ENCODE assay signal across 15 cellular contexts in the genomic region with DNA sequence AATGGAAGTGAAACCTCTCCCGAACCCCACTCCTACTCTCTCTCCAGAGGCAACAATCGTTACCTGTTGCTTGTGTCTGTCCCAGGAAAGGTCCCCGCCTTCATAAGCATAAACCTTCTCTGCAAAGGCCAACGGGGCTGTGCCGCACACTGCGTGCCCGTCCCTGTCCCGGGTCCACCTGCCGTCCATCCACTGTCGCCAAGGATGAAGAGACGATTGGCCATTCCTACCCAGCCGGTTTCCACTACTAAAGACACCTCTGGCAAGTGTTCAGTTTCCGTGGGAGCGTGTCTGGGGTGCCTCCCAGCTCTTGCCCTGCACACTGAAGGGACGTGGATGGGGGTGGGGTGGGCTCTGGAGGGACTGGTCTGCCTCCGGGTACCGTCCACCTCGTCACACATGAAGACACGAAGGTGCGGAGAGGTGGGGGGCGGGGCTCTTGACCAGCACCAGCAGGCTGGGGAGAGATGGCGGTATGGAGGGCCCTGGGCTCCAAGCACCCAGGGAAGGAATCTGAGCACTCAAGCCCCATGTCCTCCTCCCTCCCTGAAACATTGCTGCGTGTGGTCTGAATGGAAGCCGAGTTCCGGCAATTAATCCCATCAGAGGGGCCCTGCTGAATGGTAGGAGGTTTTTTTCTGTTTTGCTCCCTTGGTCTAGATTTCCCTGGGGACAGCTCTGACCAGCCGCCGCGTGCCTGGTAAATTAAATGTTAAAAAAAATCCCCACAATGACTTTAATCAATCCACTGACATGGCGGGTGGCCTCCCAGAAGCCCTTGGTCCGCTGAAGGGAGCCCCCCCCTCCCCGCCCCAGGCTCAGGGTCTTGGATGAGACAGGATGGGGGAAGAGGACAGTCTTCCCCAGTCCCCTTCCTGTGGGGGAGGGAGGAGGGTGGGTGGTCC. TPM values are rescaled to one million over a fixed set of nuclear protein-coding genes. Genes with fewer than 3 reads are reported as not detected.
A peak's percentile ranks its signal among the peaks of the same experiment; 100 is the strongest.
DNase-seq lines count a peak whose midpoint lies in the region; ATAC-seq, FAIRE-seq and TF ChIP-seq lines count a peak whose summit lies in the region.
"Had no signal": no experiment of that assay in that cellular context is flagged by ENCODE, and none has a peak within 500 bp of the region (broad histone marks: within the 10 kb centered on the region; RNA-seq: fewer than 3 reads in every experiment).

No MANE protein-coding gene starts in this region.

- H3K4me3 ChIP-seq in A549 (no peak overlapping the region), GM23338 (peak overlapping the region; percentile 66)
- H3K4me3 ChIP-seq: sigmoid colon had no signal

- H3K9me2 ChIP-seq in GM23338 (ENCODE audit: insufficient read depth): no peaks in the 10 kb centered on the region

- no peak for TF ChIP-seq EP300 in A549 (IDR thresholded peaks at IDR 0.05)

- no peak for TF ChIP-seq POLR2A in A549 (IDR thresholded peaks at IDR 0.05; ENCODE audit: low read length)

- CTCF ChIA-PET in A549 (lab: Yijun Ruan, JAX): interaction anchor here (0.5 to 1.9 kb wide), 5 partner anchors 26 to 430 kb away, joined by 3 to 13 read pairs (median 3); no protein-coding TSS in a partner anchor

- H3K9me3 Mint-ChIP-seq in GM23338 (peaks cover 14% of the 10 kb centered on the region), nephron progenitor cell (peaks cover 12% of the 10 kb centered on the region), CD14-positive monocyte (peaks cover 6 to 30% (median 12%) of the 10 kb centered on the region in 7 donors)

- H3K79me2 ChIP-seq in GM23338 (replicated peaks; ENCODE audit: insufficient read depth): peaks cover 3% of the 10 kb centered on the region

- 44% methylated on average over 23 of the region's 31 CpGs for WGBS in A549 (ENCODE audit: missing lambda C conversion rate)

- no peaks in the 10 kb centered on the region for H3F3A ChIP-seq in GM23338 (replicated peaks; ENCODE audit: low read depth)

- no peaks in the 10 kb centered on the region for H3K36me3 ChIP-seq in GM23338 (ENCODE audit: insufficient read depth)
- H3K36me3 ChIP-seq: sigmoid colon had no signal

- H3K27ac Mint-ChIP-seq in GM23338 (no peak overlapping the region), nephron progenitor cell (no peak overlapping the region), CD14-positive monocyte (peak overlapping the region in 1 of 7 donors; percentile 66)

- peaks cover 15% of the 10 kb centered on the region for H3K9me3 ChIP-seq in A549

- peaks cover 26% of the 10 kb centered on the region for H3K27me3 ChIP-seq in GM23338 (ENCODE audit: insufficient read depth)

- H3K4me1 Mint-ChIP-seq in GM23338 (peaks cover 13% of the 10 kb centered on the region; the same call in 2 of the 3 replicates), nephron progenitor cell (peaks cover 12% of the 10 kb centered on the region), CD14-positive monocyte (peaks cover 11% of the 10 kb centered on the region)

- FAIRE-seq in A549 (lab: Jason Lieb, UNC): no peak

- H3K4me3 Mint-ChIP-seq in GM23338 (no peak overlapping the region), nephron progenitor cell (no peak overlapping the region), CD14-positive monocyte (peak overlapping the region in 1 of 2 donors; percentile 82)

- no peaks in the 10 kb centered on the region for H4K20me1 ChIP-seq in GM23338 (replicated peaks; ENCODE audit: insufficient read depth)

- intact Hi-C loops in CD14-positive monocyte (cut with micrococcal nuclease): loop anchor here in 1 of 2 donors (10.0 kb wide), 2 partner anchors 510 to 870 kb away; no protein-coding TSS in a partner anchor

- TF ChIP-seq CTCF in A549 (IDR thresholded peaks at IDR 0.05): no peak
- no peak for TF ChIP-seq CTCF in GM23338 (conservative IDR thresholded peaks at IDR 0.05; ENCODE audit: low read depth in 2 of 2)
- TF ChIP-seq CTCF in nephron progenitor cell (IDR thresholded peaks at IDR 0.05): no peak
- no peak for TF ChIP-seq CTCF in CD14-positive monocyte (IDR thresholded peaks at IDR 0.05)

- POLR2A ChIA-PET in A549 (lab: Yijun Ruan, JAX): no interaction called here

- DNase-seq in A549 (ENCODE audit: low read depth in 1 of 2, low spot score in 1 of 2) (no peak), GM23338 (ENCODE audit: low spot score) (no peak), ecto neural progenitor cell (ENCODE audit: low spot score) (peak; percentile 53), nephron progenitor cell (peak; percentile 14), HK-2 (ENCODE audit: unreplicated experiment) (no peak), cerebellar nuclear complex (lab: John Stamatoyannopoulos, UW) (no peak), CD14-positive monocyte (ENCODE audit: low spot score) (no peak)
- DNase-seq in activated CD8-positive, alpha-beta memory T cell treated with anti-CD3 and anti-CD28 coated beads, Interleukin-2, amount 50 U/mL, for 48 hours: no peak
- DNase-seq: activated CD4-positive, alpha-beta T cell treated with anti-CD3 and anti-CD28 coated beads for 1 hour; activated gamma-delta T cell treated with Interleukin-2 at 50 U/mL for 16 hours; anterior cingulate cortex; NCI-H2029 had no signal

- H3K4me2 ChIP-seq in A549: peak overlapping the region; percentile 98; the same call in 2 of the 3 replicates
- peak overlapping the region; percentile 86 for H3K4me2 ChIP-seq in GM23338

- peaks cover 2% of the 10 kb centered on the region; the same call in 2 of the 3 replicates for H3K36me3 Mint-ChIP-seq in GM23338 (ENCODE audit: low read depth)
- H3K36me3 Mint-ChIP-seq in nephron progenitor cell (ENCODE audit: low read depth): no peaks in the 10 kb centered on the region
- H3K36me3 Mint-ChIP-seq in CD14-positive monocyte: no peaks in the 10 kb centered on the region

- peaks cover 35% of the 10 kb centered on the region for H3K27me3 Mint-ChIP-seq in GM23338 (ENCODE audit: insufficient read depth, low read depth, poor library complexity)
- peaks cover 75% of the 10 kb centered on the region for H3K27me3 Mint-ChIP-seq in nephron progenitor cell (ENCODE audit: low read depth, poor library complexity)
- H3K27me3 Mint-ChIP-seq in CD14-positive monocyte (ENCODE audit: low read depth in 3 of 3): peaks cover 44 to 68% (median 59%) of the 10 kb centered on the region in 3 donors

- ATAC-seq in A549: no peak
- ATAC-seq in GM23338: no peak
- ATAC-seq: HCT116 had no signal

- H3K27ac ChIP-seq in A549: no peak overlapping the region
- H3K27ac ChIP-seq in GM23338 (ENCODE audit: low read depth): no peak overlapping the region
- H3K27ac ChIP-seq: sigmoid colon had no signal

- peak overlapping the region; percentile 83; the same call in 1 of the 2 replicates for H2AFZ ChIP-seq in GM23338

- TF ChIP-seq RAD21 in A549 (conservative IDR thresholded peaks at IDR 0.05 in 1 of 2, IDR thresholded peaks at IDR 0.05 in 1 of 2): no peak

- H3K4me1 ChIP-seq in A549 (peaks cover 25% of the 10 kb centered on the region), GM23338 (ENCODE audit: insufficient read depth) (peaks cover 1% of the 10 kb centered on the region)

TF ChIP-seq in A549, 52 proteins besides CTCF, POLR2A, EP300 and RAD21:
- TF ChIP-seq MAZ (IDR thresholded peaks at IDR 0.05; ENCODE audit: borderline replicate concordance, low read depth, low read length) (no peak), ZSCAN20 (CRISPR knock-in tag; IDR thresholded peaks at IDR 0.05) (no peak), SMC3 (IDR thresholded peaks at IDR 0.05) (no peak)

TF ChIP-seq in GM23338, 12 proteins besides CTCF, POLR2A, EP300 and RAD21 (continues in another document):
- TF ChIP-seq ZNF114 (CRISPR knock-in tag; IDR thresholded peaks at IDR 0.05): no peak
- TF ChIP-seq JUNB (IDR thresholded peaks at IDR 0.05; ENCODE audit: unreplicated experiment): no peak
- no peak for TF ChIP-seq EZH2phosphoT487 (IDR thresholded peaks at IDR 0.05; ENCODE audit: unreplicated experiment)
- TF ChIP-seq ZNF331 (CRISPR knock-in tag; IDR thresholded peaks at IDR 0.05; ENCODE audit: low read depth): no peak
- no peak for TF ChIP-seq NANOG (IDR thresholded peaks at IDR 0.05; ENCODE audit: borderline replicate concordance)
- TF ChIP-seq CREB1 (CRISPR knock-in tag; IDR thresholded peaks at IDR 0.05; ENCODE audit: low read depth): no peak

RNA-seq across cellular contexts. Expression of gene KIF26A, which starts 4.1 kb away (rescaled TPM):
- 0.20 and 0.28 TPM in 2 replicates for polyA plus RNA-seq in A549 (2011; rRNA removed)
- 1.1 and 1.9 TPM in 2 replicates for polyA plus RNA-seq in A549 (2012; cell fraction: cytosol; rRNA removed)
- polyA plus RNA-seq in A549 (2012; cell fraction: nucleus; rRNA removed): 2.4 and 3.7 TPM in 2 replicates
- 1.9 to 2.3 TPM (median 2.1 TPM) in 3 replicates for polyA plus RNA-seq in A549 (2017; fragmentation: RNase III; extraction: RNeasy Plus Mini Kit Qiagen cat#74134 plus additional on column Dnase treatment)
- 0.33 and 0.39 TPM in 2 replicates for polyA minus RNA-seq in A549 (2011; rRNA and poly(A)+ RNA removed)
- total RNA-seq in GM23338 (2014; rRNA removed; shearing (Covaris generic)): 82.9 and 103 TPM in 2 replicates
- polyA plus RNA-seq in GM23338 (2016; fragmentation: Nextera tagmentation; extraction: Ambion mirVana): 5.6 and 6.4 TPM in 2 replicates
- not detected for polyA plus RNA-seq in CD14-positive monocyte

RNA-seq across cellular contexts. Expression of gene ASPG, which starts 48.8 kb away (rescaled TPM):
- polyA plus RNA-seq in A549 (2011; rRNA removed) (not detected in 2 replicates), A549 (2017; fragmentation: RNase III; extraction: RNeasy Plus Mini Kit Qiagen cat#74134 plus additional on column Dnase treatment) (0.13 TPM in 1 of 3 replicates, not detected in the others), GM23338 (2016; fragmentation: Nextera tagmentation; extraction: Ambion mirVana) (0.61 and 1.1 TPM in 2 replicates), CD14-positive monocyte (not detected)
- 0.03 and 0.21 TPM in 2 replicates for polyA plus RNA-seq in A549 (2012; cell fraction: cytosol; rRNA removed)
- polyA plus RNA-seq in A549 (2012; cell fraction: nucleus; rRNA removed): 0.11 and 0.14 TPM in 2 replicates
- not detected in 2 replicates for polyA minus RNA-seq in A549 (2011; rRNA and poly(A)+ RNA removed)
- total RNA-seq in GM23338 (2014; rRNA removed; shearing (Covaris generic)): 1.4 and 6.2 TPM in 2 replicates
- total RNA-seq: Caco-2 had no signal

Comparison
In these comparisons a context has a peak if more than half of its experiments do, and no peak if none do; other contexts are left out.
1. DNase-seq: peak in ecto neural progenitor cell (single experiment) and nephron progenitor cell (single experiment); none in A549 (0 of 2), GM23338 (single experiment), HK-2 (single experiment), activated CD8-positive, alpha-beta memory T cell treated with anti-CD3 and anti-CD28 coated beads, Interleukin-2, amount 50 U/mL, for 48 hours (single experiment), cerebellar nuclear complex (0 of 2) and CD14-positive monocyte (single experiment).